ENCODE assay signal across 15 cellular contexts in genomic region chr4:85128246-85129204, GRCh38.
DNase-seq lines count a peak whose midpoint lies in the region; ATAC-seq and TF ChIP-seq lines count a peak whose summit lies in the region.
"Had no signal": no experiment of that assay in that cellular context is flagged by ENCODE, and none has a peak within 500 bp of the region (broad histone marks: within the 10 kb centered on the region; RNA-seq: fewer than 3 reads in every experiment).

No MANE protein-coding gene starts in this region.

- no peak overlapping the region for H4K91ac ChIP-seq in trophoblast cell (ENCODE audit: low read depth, low read length)

- no peak overlapping the region for H3K4me2 ChIP-seq in trophoblast cell (ENCODE audit: low read length)

- POLR2A ChIA-PET in HEK293T (lab: Yijun Ruan, JAX): no interaction called here

- no peak overlapping the region for H4K8ac ChIP-seq in trophoblast cell (ENCODE audit: low read depth, low read length)

- H3K9me3 Mint-ChIP-seq in glutamatergic neuron (ENCODE audit: unreplicated experiment): peaks cover 6% of the 10 kb centered on the region
- H3K9me3 Mint-ChIP-seq: stimulated activated naive B cell treated with anti-CD40 and anti-IgM and Interleukin-4, amounts not matched to agents 10 μg/mL and 1 μg/mL and 100 μg/mL, for 72 hours had no signal

- ATAC-seq in HG02642 (IDR thresholded peaks at IDR 0.05; ENCODE audit: poor library complexity, unreplicated experiment) (no peak), HG02840 (IDR thresholded peaks at IDR 0.05; ENCODE audit: low FRiP score, unreplicated experiment) (no peak)

- H3K36me3 Mint-ChIP-seq in glutamatergic neuron (ENCODE audit: unreplicated experiment): no peaks in the 10 kb centered on the region
- H3K36me3 Mint-ChIP-seq: activated naive CD4-positive, alpha-beta T cell treated with anti-CD3 and anti-CD28 coated beads, Interleukin-2, amount 10 ng/mL, durations not matched to agents 7 days and 5 days; immature natural killer cell; stimulated activated naive B cell treated with anti-CD40 and anti-IgM and Interleukin-4, amounts not matched to agents 10 μg/mL and 1 μg/mL and 100 μg/mL, for 72 hours had no signal

- no peaks in the 10 kb centered on the region for H3K9me3 ChIP-seq in HUES48 (ENCODE audit: control insufficient read depth, insufficient read depth, low read length)
- H3K9me3 ChIP-seq in NT2/D1 (ENCODE audit: insufficient read depth, low read length): no peaks in the 10 kb centered on the region
- no peaks in the 10 kb centered on the region for H3K9me3 ChIP-seq in trophoblast cell (ENCODE audit: insufficient read depth, low read depth, low read length)

- no peak overlapping the region for H2AFZ ChIP-seq in trophoblast cell (ENCODE audit: insufficient read depth, low read length, poor library complexity)

- H4K12ac ChIP-seq in trophoblast cell (ENCODE audit: low read depth, low read length): no peak overlapping the region

- H3K4ac ChIP-seq in trophoblast cell (ENCODE audit: low read depth, low read length): no peak overlapping the region

- peak overlapping the region; percentile 16 for H3K27ac Mint-ChIP-seq in glutamatergic neuron (ENCODE audit: unreplicated experiment)
- H3K27ac Mint-ChIP-seq: activated naive CD4-positive, alpha-beta T cell treated with anti-CD3 and anti-CD28 coated beads, Interleukin-2, amount 10 ng/mL, durations not matched to agents 7 days and 5 days; immature natural killer cell; stimulated activated naive B cell treated with anti-CD40 and anti-IgM and Interleukin-4, amounts not matched to agents 10 μg/mL and 1 μg/mL and 100 μg/mL, for 72 hours had no signal

- no peak overlapping the region for H2BK12ac ChIP-seq in trophoblast cell (ENCODE audit: low read length)

- H3K4me3 Mint-ChIP-seq in glutamatergic neuron (ENCODE audit: unreplicated experiment): no peak overlapping the region
- H3K4me3 Mint-ChIP-seq: activated naive CD4-positive, alpha-beta T cell treated with anti-CD3 and anti-CD28 coated beads, Interleukin-2, amount 10 ng/mL, durations not matched to agents 7 days and 5 days; immature natural killer cell; stimulated activated naive B cell treated with anti-CD40 and anti-IgM and Interleukin-4, amounts not matched to agents 10 μg/mL and 1 μg/mL and 100 μg/mL, for 72 hours had no signal

- H3K4me1 ChIP-seq in HUES48 (ENCODE audit: control insufficient read depth, insufficient read depth, low read length): peaks cover 43% of the 10 kb centered on the region
- H3K4me1 ChIP-seq in NT2/D1 (ENCODE audit: insufficient read depth, insufficient read length): peaks cover 3% of the 10 kb centered on the region
- peaks cover 3% of the 10 kb centered on the region in 2 experiments for H3K4me1 ChIP-seq in trophoblast cell (ENCODE audit: control insufficient read depth in 1 of 2, insufficient read depth in 2 of 2, low read length in 2 of 2)

- H3K9ac ChIP-seq in HUES48 (ENCODE audit: low read depth, low read length): no peak overlapping the region
- peak overlapping the region; percentile 26 for H3K9ac ChIP-seq in NT2/D1 (ENCODE audit: insufficient read length, low read depth)
- H3K9ac ChIP-seq in trophoblast cell (ENCODE audit: low read length): no peak overlapping the region

- peak overlapping the region; percentile 36 for H3K27ac ChIP-seq in HUES48 (ENCODE audit: low read depth, low read length)
- H3K27ac ChIP-seq in trophoblast cell (ENCODE audit: low read depth, low read length): no peak overlapping the region

- DNase-seq in NT2/D1 (ENCODE audit: low read depth, low spot score) (no peak), glutamatergic neuron (no peak), trophoblast cell (peak; percentile 3 to 24), HEK293T (ENCODE audit: extremely low spot score) (no peak)
- DNase-seq: activated naive CD4-positive, alpha-beta T cell treated with anti-CD3 and anti-CD28 coated beads, Interleukin-2, amount 10 ng/mL, durations not matched to agents 7 days and 5 days; cortex of kidney; immature natural killer cell; NCI-H1105; NCI-H2029 treated with DMSO at 0.1 percent for 48 hours; NCI-H510A; stimulated activated CD4-positive, alpha-beta T cell treated with anti-CD3 and anti-CD28 coated beads, Interleukin-2, amount 100 ng/mL, for 48 hours had no signal

- no CpG with 5 or more reads among the region's 18 CpGs for WGBS in trophoblast cell (ENCODE audit: extremely low coverage, insufficient coverage, insufficient read length)

- CTCF ChIA-PET in HEK293T (lab: Yijun Ruan, JAX): no interaction called here

- no peak overlapping the region for H2BK5ac ChIP-seq in trophoblast cell (ENCODE audit: low read depth, low read length, poor library complexity)

- H3K36me3 ChIP-seq in HUES48 (ENCODE audit: control insufficient read depth, insufficient read depth, low read length): no peaks in the 10 kb centered on the region
- no peaks in the 10 kb centered on the region for H3K36me3 ChIP-seq in NT2/D1 (ENCODE audit: insufficient read depth, insufficient read length, low read length)
- H3K36me3 ChIP-seq in trophoblast cell (ENCODE audit: control insufficient read depth in 1 of 2, insufficient read depth in 2 of 2, low read length in 2 of 2): no peaks in the 10 kb centered on the region

- H3K14ac ChIP-seq in trophoblast cell (ENCODE audit: low read length): no peak overlapping the region

- H3K27me3 ChIP-seq in HUES48 (ENCODE audit: control insufficient read depth, insufficient read depth, low read length): no peaks in the 10 kb centered on the region
- H3K27me3 ChIP-seq in NT2/D1 (ENCODE audit: insufficient read depth, insufficient read length): no peaks in the 10 kb centered on the region
- H3K27me3 ChIP-seq in trophoblast cell (ENCODE audit: insufficient read depth, low read length): no peaks in the 10 kb centered on the region

- TF ChIP-seq CTCF in glutamatergic neuron (IDR thresholded peaks at IDR 0.05; ENCODE audit: partially characterized antibody, unreplicated experiment): no peak

- H3K4me3 ChIP-seq in HUES48 (ENCODE audit: low read depth, low read length): no peak overlapping the region
- H3K4me3 ChIP-seq in NT2/D1 (ENCODE audit: insufficient read length, low read depth): no peak overlapping the region
- no peak overlapping the region for H3K4me3 ChIP-seq in trophoblast cell (ENCODE audit: low read depth, low read length)

- no peak overlapping the region for H2BK120ac ChIP-seq in trophoblast cell (ENCODE audit: insufficient read depth, low read length, poor library complexity)

- H3K4me1 Mint-ChIP-seq in glutamatergic neuron (ENCODE audit: low read depth, unreplicated experiment): peaks cover 27% of the 10 kb centered on the region
- H3K4me1 Mint-ChIP-seq: activated naive CD4-positive, alpha-beta T cell treated with anti-CD3 and anti-CD28 coated beads, Interleukin-2, amount 10 ng/mL, durations not matched to agents 7 days and 5 days; immature natural killer cell had no signal

- peaks cover 3% of the 10 kb centered on the region for H3K27me3 Mint-ChIP-seq in glutamatergic neuron (ENCODE audit: unreplicated experiment)
- H3K27me3 Mint-ChIP-seq: activated naive CD4-positive, alpha-beta T cell treated with anti-CD3 and anti-CD28 coated beads, Interleukin-2, amount 10 ng/mL, durations not matched to agents 7 days and 5 days had no signal

- no peak overlapping the region for H3K23ac ChIP-seq in trophoblast cell (ENCODE audit: low read length)

- H3K79me1 ChIP-seq in trophoblast cell (ENCODE audit: low read length): no peaks in the 10 kb centered on the region

- no peaks in the 10 kb centered on the region for H3K79me2 ChIP-seq in trophoblast cell (ENCODE audit: control insufficient read depth, insufficient read depth, low read length, poor library complexity)

- no peak overlapping the region for H3K18ac ChIP-seq in trophoblast cell (ENCODE audit: low read length)

- no peak overlapping the region for H2AK5ac ChIP-seq in trophoblast cell (ENCODE audit: low read length)

TF ChIP-seq in HEK293T, 16 proteins besides CTCF, POLR2A, EP300 and RAD21:
- TF ChIP-seq NFRKB (IDR thresholded peaks at IDR 0.05) (no peak), FOXA1 (IDR thresholded peaks at IDR 0.05) (no peak), ARNT (IDR thresholded peaks at IDR 0.05) (no peak), FOXM1 (IDR thresholded peaks at IDR 0.05; ENCODE audit: borderline replicate concordance) (no peak), PKNOX1 (IDR thresholded peaks at IDR 0.05) (no peak), LEF1 (IDR thresholded peaks at IDR 0.05; ENCODE audit: borderline replicate concordance) (no peak), BHLHE40 (IDR thresholded peaks at IDR 0.05; ENCODE audit: borderline replicate concordance) (no peak), SP1 (IDR thresholded peaks at IDR 0.05) (no peak), HDGF (IDR thresholded peaks at IDR 0.05; ENCODE audit: borderline replicate concordance) (no peak), L3MBTL2 (conservative IDR thresholded peaks at IDR 0.05) (no peak), ZNF384 (IDR thresholded peaks at IDR 0.05) (no peak)

Comparison
In these comparisons a context has a peak if more than half of its experiments do, and no peak if none do; other contexts are left out.
1. DNase-seq: peak in trophoblast cell (2 of 2); none in NT2/D1 (single experiment), glutamatergic neuron (single experiment) and HEK293T (single experiment).